In the genomic region with DNA sequence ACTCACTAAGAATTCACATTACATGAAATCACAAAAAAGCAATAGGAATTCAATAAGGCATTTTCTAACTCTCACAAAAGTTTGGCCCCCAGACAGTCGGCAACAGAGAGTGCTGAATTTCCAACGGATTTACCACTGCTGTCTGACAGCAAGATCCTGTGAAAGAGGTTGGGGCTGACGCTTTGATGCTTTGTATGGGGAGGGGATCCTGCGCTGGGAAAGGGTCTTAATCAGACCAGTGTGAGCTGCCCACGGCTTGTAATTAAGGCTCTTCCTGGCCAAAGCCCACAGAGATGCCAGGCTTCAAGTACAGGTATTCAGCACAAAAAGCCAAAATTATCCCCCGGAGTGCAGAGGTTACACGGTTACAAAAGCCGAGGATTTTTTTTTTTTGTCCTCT, we compare ENCODE assay signal across 22 cellular contexts.
"Had no signal": no experiment of that assay in that cellular context is flagged by ENCODE, and none has a peak within 500 bp of the region (broad histone marks: within the 10 kb centered on the region; RNA-seq: fewer than 3 reads in every experiment).

No MANE protein-coding gene starts in this region.

- H3K4me3 ChIP-seq: cardiac muscle cell, mucosa of descending colon, prostate gland, transverse colon, uterus had no signal

- H3K4me3 Mint-ChIP-seq: activated naive CD8-positive, alpha-beta T cell treated with anti-CD3 and anti-CD28 coated beads, Interleukin-2, amount 10 ng/mL, durations not matched to agents 7 days and 5 days; activated T-cell treated with anti-CD3 and anti-CD28 coated beads, Interleukin-2, amount 50 U/mL, for 4 hours; naive B cell; stimulated activated effector memory CD8-positive, alpha-beta T cell treated with anti-CD3 and anti-CD28 coated beads, Interleukin-12 subunit alpha, Interleukin-12 subunit beta, amount 100 ng/mL, for 72 hours; WTC11 had no signal

- H3K9me3 ChIP-seq: mucosa of descending colon, prostate gland, transverse colon, uterus had no signal

- H3K36me3 ChIP-seq: cardiac muscle cell, prostate gland, transverse colon, uterus had no signal

- DNase-seq: activated CD8-positive, alpha-beta memory T cell treated with anti-CD3 and anti-CD28 coated beads for 24 hours; activated CD8-positive, alpha-beta memory T cell treated with anti-CD3 and anti-CD28 coated beads, Interleukin-2, amount 50 U/mL, for 4 hours; activated naive CD4-positive, alpha-beta T cell; activated naive CD8-positive, alpha-beta T cell treated with anti-CD3 and anti-CD28 coated beads, Interleukin-2, amount 10 ng/mL, durations not matched to agents 7 days and 5 days; activated T-cell treated with anti-CD3 and anti-CD28 coated beads, Interleukin-2, amount 50 U/mL, for 4 hours; amniotic stem cell; effector CD8-positive, alpha-beta T cell; erythroblast; foreskin melanocyte; left ventricle myocardium superior; mucosa of descending colon; naive B cell; stimulated activated CD4-positive, alpha-beta T cell treated with anti-CD3 and anti-CD28 coated beads, Interleukin-2, amount 100 ng/mL, for 24 hours; T-helper 1 cell; transverse colon; uterus had no signal

- FAIRE-seq: TTC549 had no signal

- H3K9me3 Mint-ChIP-seq: activated naive CD8-positive, alpha-beta T cell treated with anti-CD3 and anti-CD28 coated beads, Interleukin-2, amount 10 ng/mL, durations not matched to agents 7 days and 5 days; activated T-cell treated with anti-CD3 and anti-CD28 coated beads, Interleukin-2, amount 50 U/mL, for 4 hours; activated T-helper 2 cell treated with anti-CD3 and anti-CD28 coated beads, Interferon-gamma antibody, Interleukin-2, Interleukin-4, amounts not matched to agents 10 μg/mL and 5 μg/mL and 100 μg/mL, durations not matched to agents 14 hours and 24 hours and 36 hours; stimulated activated effector memory CD8-positive, alpha-beta T cell treated with anti-CD3 and anti-CD28 coated beads, Interleukin-12 subunit alpha, Interleukin-12 subunit beta, amount 100 ng/mL, for 72 hours had no signal

- H3K36me3 Mint-ChIP-seq: activated naive CD8-positive, alpha-beta T cell treated with anti-CD3 and anti-CD28 coated beads, Interleukin-2, amount 10 ng/mL, durations not matched to agents 7 days and 5 days; stimulated activated effector memory CD8-positive, alpha-beta T cell treated with anti-CD3 and anti-CD28 coated beads, Interleukin-12 subunit alpha, Interleukin-12 subunit beta, amount 100 ng/mL, for 72 hours; WTC11 had no signal

- H3K27ac Mint-ChIP-seq: activated naive CD8-positive, alpha-beta T cell treated with anti-CD3 and anti-CD28 coated beads, Interleukin-2, amount 10 ng/mL, durations not matched to agents 7 days and 5 days; activated T-helper 2 cell treated with anti-CD3 and anti-CD28 coated beads, Interferon-gamma antibody, Interleukin-2, Interleukin-4, amounts not matched to agents 10 μg/mL and 5 μg/mL and 100 μg/mL, durations not matched to agents 14 hours and 24 hours and 36 hours; stimulated activated effector memory CD8-positive, alpha-beta T cell treated with anti-CD3 and anti-CD28 coated beads, Interleukin-12 subunit alpha, Interleukin-12 subunit beta, amount 100 ng/mL, for 72 hours; WTC11 had no signal

- H3K4me1 ChIP-seq: prostate gland, transverse colon, uterus had no signal

- H3K4me1 Mint-ChIP-seq: activated naive CD8-positive, alpha-beta T cell treated with anti-CD3 and anti-CD28 coated beads, Interleukin-2, amount 10 ng/mL, durations not matched to agents 7 days and 5 days; stimulated activated effector memory CD8-positive, alpha-beta T cell treated with anti-CD3 and anti-CD28 coated beads, Interleukin-12 subunit alpha, Interleukin-12 subunit beta, amount 100 ng/mL, for 72 hours had no signal

- H3K27ac ChIP-seq: cardiac muscle cell, prostate gland, transverse colon, uterus had no signal

- H3K27me3 ChIP-seq: cardiac muscle cell, transverse colon, uterus had no signal
